ENCODE assay signal across 11 cellular contexts in the genomic region with DNA sequence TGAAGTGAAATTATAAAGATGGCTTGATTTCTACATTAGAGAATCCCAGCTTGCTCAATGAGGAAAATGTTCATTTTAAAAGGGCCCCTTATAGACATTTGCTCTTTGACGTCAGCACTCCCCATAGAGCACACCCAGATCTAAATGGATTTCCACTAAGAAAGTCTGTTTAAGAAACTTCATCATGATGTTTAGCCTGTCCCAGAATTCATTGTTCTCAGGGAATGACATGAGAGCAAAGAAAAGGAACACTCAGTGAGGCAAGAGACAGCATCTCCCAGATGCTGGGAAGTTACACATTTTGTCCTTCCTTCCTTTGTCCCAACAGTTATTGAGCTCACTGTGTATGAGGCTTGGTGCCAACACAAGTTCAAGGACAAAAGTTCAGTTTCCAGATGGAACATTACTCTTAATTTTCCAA. TPM values are rescaled to one million over a fixed set of nuclear protein-coding genes. Genes with fewer than 3 reads are reported as not detected.
DNase-seq lines count a peak whose midpoint lies in the region; ATAC-seq, FAIRE-seq and TF ChIP-seq lines count a peak whose summit lies in the region.
"Had no signal": no experiment of that assay in that cellular context is flagged by ENCODE, and none has a peak within 500 bp of the region (broad histone marks: within the 10 kb centered on the region; RNA-seq: fewer than 3 reads in every experiment).

No MANE protein-coding gene starts in this region.

- peak; percentile 76 for FAIRE-seq in endothelial cell of umbilical vein (lab: Jason Lieb, UNC)

- TF ChIP-seq POLR2A in endothelial cell of umbilical vein (IDR thresholded peaks at IDR 0.05; ENCODE audit: low read depth, low read length) (peak; percentile 76), GM18505 (IDR thresholded peaks at IDR 0.05; ENCODE audit: borderline replicate concordance, extremely low read depth, insufficient read depth, insufficient read length) (no peak)

- H3K79me2 ChIP-seq in H9 (ENCODE audit: insufficient read depth, low read length) (peaks cover 11% of the 10 kb centered on the region; the same call in 1 of the 2 replicates), endothelial cell of umbilical vein (ENCODE audit: control insufficient read depth, insufficient read depth, low read length) (peaks cover 37% of the 10 kb centered on the region)

- H3K23me2 ChIP-seq in H9 (ENCODE audit: insufficient read length, low read depth, low read length, poor library complexity, severe bottlenecking) = no peaks in the 10 kb centered on the region

- H3K27me3 ChIP-seq in H9 (ENCODE audit: insufficient read depth, low read length) = no peaks in the 10 kb centered on the region
- H3K27me3 ChIP-seq in endothelial cell of umbilical vein (ENCODE audit: control insufficient read depth in 2 of 2, insufficient read depth in 2 of 2, low read length in 2 of 2) = no peaks in the 10 kb centered on the region
- no peaks in the 10 kb centered on the region for H3K27me3 ChIP-seq in Caco-2 (replicated peaks; ENCODE audit: control insufficient read depth, insufficient read depth, low read length)

- H2BK5ac ChIP-seq in H9 (ENCODE audit: insufficient read length, low read length) = no peak overlapping the region

- H3K9ac ChIP-seq in H9 (ENCODE audit: extremely low read depth, insufficient read length, low read length) = no peak overlapping the region
- H3K9ac ChIP-seq in endothelial cell of umbilical vein (replicated peaks; ENCODE audit: extremely low read depth, insufficient read depth, low read length) = peak overlapping the region; percentile 41

- H4K8ac ChIP-seq in H9 (replicated peaks; ENCODE audit: insufficient read length, low read depth, low read length) = no peak overlapping the region

- DNase-seq in H9 = no peak
- peak; percentile 93 for DNase-seq in RKO (ENCODE audit: low spot score)
- peak; percentile 90 for DNase-seq in endothelial cell of umbilical vein (ENCODE audit: low read depth, low spot score)
- DNase-seq in nephron progenitor cell = no peak
- no peak for DNase-seq in Caco-2
- no peak for DNase-seq in effector CD8-positive, alpha-beta T cell (lab: John Stamatoyannopoulos, UW)
- DNase-seq: immature natural killer cell, NCI-H510A treated with DMSO at 0.1 percent for 48 hours had no signal

- POLR2A ChIA-PET in endothelial cell of umbilical vein (lab: Charles Lee) (interaction anchor here (0.8 to 1.8 kb wide), 3 partner anchors 45 to 321 kb away, joined by 3 to 6 read pairs (median 5); no protein-coding TSS in a partner anchor), Caco-2 (lab: Charles Lee) (no interaction called here)

- no peak overlapping the region for H2BK20ac ChIP-seq in H9 (ENCODE audit: low read depth, low read length, poor library complexity, severe bottlenecking)

- H3K27ac Mint-ChIP-seq in H9 (peak overlapping the region in 1 of 3 experiments; percentile 72; a peak in 2 of 7 replicates), nephron progenitor cell (peak overlapping the region; percentile 71), Caco-2 (ENCODE audit: unreplicated experiment) (no peak overlapping the region)
- H3K27ac Mint-ChIP-seq: dendritic cell treated with granulocyte-macrophage colony-stimulating factor and Interleukin-4, amounts not matched to agents 40 ng/mL and 50 ng/mL, for 4 days had no signal

- no peak overlapping the region for H4K91ac ChIP-seq in H9 (ENCODE audit: insufficient read length, low read depth, low read length)

- peaks cover 3% of the 10 kb centered on the region for H3K27me3 Mint-ChIP-seq in H9 (ENCODE audit: low read depth)
- no peaks in the 10 kb centered on the region for H3K27me3 Mint-ChIP-seq in nephron progenitor cell (ENCODE audit: low read depth, poor library complexity)
- no peaks in the 10 kb centered on the region for H3K27me3 Mint-ChIP-seq in Caco-2 (ENCODE audit: insufficient read depth, unreplicated experiment)

- H3K36me3 Mint-ChIP-seq in H9 (ENCODE audit: insufficient read depth in 1 of 3, low read depth in 3 of 3) (peaks cover 5 to 47% (median 32%) of the 10 kb centered on the region in 3 experiments; a peak in 4 of 7 replicates), nephron progenitor cell (ENCODE audit: low read depth) (peaks cover 43% of the 10 kb centered on the region), Caco-2 (ENCODE audit: insufficient read depth, unreplicated experiment) (peaks cover 58% of the 10 kb centered on the region)
- H3K36me3 Mint-ChIP-seq: immature natural killer cell had no signal

- H3K9me1 ChIP-seq in endothelial cell of umbilical vein (replicated peaks; ENCODE audit: control insufficient read depth, extremely low read depth, insufficient read depth, low read length) = no peaks in the 10 kb centered on the region

- H3K27ac ChIP-seq in H9 (ENCODE audit: insufficient read length, low read depth, low read length) (no peak overlapping the region), endothelial cell of umbilical vein (ENCODE audit: insufficient read depth, low read depth, low read length) (peak overlapping the region; percentile 80)

- H3K4me3 Mint-ChIP-seq in H9 (peak overlapping the region in 1 of 2 experiments; percentile 58; a peak in 2 of 5 replicates), nephron progenitor cell (peak overlapping the region; percentile 71), Caco-2 (ENCODE audit: unreplicated experiment) (no peak overlapping the region)
- H3K4me3 Mint-ChIP-seq: dendritic cell treated with granulocyte-macrophage colony-stimulating factor and Interleukin-4, amounts not matched to agents 40 ng/mL and 50 ng/mL, for 4 days; immature natural killer cell had no signal

- no peak overlapping the region for H4K5ac ChIP-seq in H9 (ENCODE audit: insufficient read length, low read depth, low read length)

- H4K20me1 ChIP-seq in H9 (ENCODE audit: control insufficient read depth, insufficient read depth, insufficient read length) (no peaks in the 10 kb centered on the region), endothelial cell of umbilical vein (replicated peaks; ENCODE audit: control insufficient read depth, extremely low read depth, insufficient read depth, low read length) (no peaks in the 10 kb centered on the region)

- H3K4me1 ChIP-seq in H9 (ENCODE audit: insufficient read depth, low read length) = no peaks in the 10 kb centered on the region; the same call in 1 of the 2 replicates
- peaks cover 37% of the 10 kb centered on the region for H3K4me1 ChIP-seq in endothelial cell of umbilical vein (ENCODE audit: control insufficient read depth, extremely low read depth, insufficient read depth, low read length)
- peaks cover 9% of the 10 kb centered on the region for H3K4me1 ChIP-seq in Caco-2

- WGBS in H9 (ENCODE audit: extremely low coverage, insufficient read length, low lambda C conversion rate) = no CpG with 5 or more reads among the region's 1 CpG

- H3T11ph ChIP-seq in H9 (ENCODE audit: low read length) = no peak overlapping the region

- H2AFZ ChIP-seq in H9 (ENCODE audit: low read length) (no peak overlapping the region), endothelial cell of umbilical vein (ENCODE audit: low read depth, low read length) (no peak overlapping the region)

- peak overlapping the region; percentile 22 for H3K4me2 ChIP-seq in H9 (ENCODE audit: insufficient read depth, insufficient read length, low read length)
- peak overlapping the region; percentile 59 for H3K4me2 ChIP-seq in endothelial cell of umbilical vein (ENCODE audit: insufficient read depth, low read length)

- H3K4me1 Mint-ChIP-seq in H9 = peaks cover 29 to 31% of the 10 kb centered on the region in 2 experiments
- H3K4me1 Mint-ChIP-seq in nephron progenitor cell = peaks cover 29% of the 10 kb centered on the region
- no peaks in the 10 kb centered on the region for H3K4me1 Mint-ChIP-seq in Caco-2 (ENCODE audit: low read depth, unreplicated experiment)

- no peak overlapping the region for H2AK5ac ChIP-seq in H9 (ENCODE audit: insufficient read length, low read length)

- no peak overlapping the region for H2BK120ac ChIP-seq in H9 (ENCODE audit: low read depth, low read length, poor library complexity, severe bottlenecking)

- BruUV-seq in endothelial cell of umbilical vein (replicated peaks; lab: Mats Ljungman, UMichigan) (no TSS peak), Caco-2 (replicated peaks; lab: Mats Ljungman, UMichigan) (no TSS peak)

- H3K9me3 ChIP-seq in H9 (ENCODE audit: control insufficient read depth, low read depth, low read length) = no peaks in the 10 kb centered on the region
- no peaks in the 10 kb centered on the region for H3K9me3 ChIP-seq in endothelial cell of umbilical vein (replicated peaks; ENCODE audit: control insufficient read depth, insufficient read depth, low read length)
- H3K9me3 ChIP-seq in Caco-2 = no peaks in the 10 kb centered on the region

- H3K4me3 ChIP-seq in endothelial cell of umbilical vein (replicated peaks in 1 of 3; ENCODE audit: insufficient read depth in 1 of 3, low read depth in 1 of 3, low read length in 3 of 3) = no peak overlapping the region
- no peak overlapping the region for H3K4me3 ChIP-seq in Caco-2 (ENCODE audit: low read depth, low read length)

- no peak overlapping the region for H2BK12ac ChIP-seq in H9 (ENCODE audit: insufficient read length, low read depth, low read length)

- no peak overlapping the region for H3K14ac ChIP-seq in H9 (ENCODE audit: insufficient read depth, low read length)

- no peak overlapping the region for H3K4ac ChIP-seq in H9 (ENCODE audit: low read depth, low read length)

- no peak overlapping the region for H3K56ac ChIP-seq in H9 (ENCODE audit: insufficient read length, low read depth, low read length)

- H3K36me3 ChIP-seq in endothelial cell of umbilical vein (ENCODE audit: control insufficient read depth in 2 of 2, extremely low read depth in 1 of 2, insufficient read depth in 2 of 2, low read length in 2 of 2) = peaks cover 0 to 8% of the 10 kb centered on the region in 2 experiments
- no peaks in the 10 kb centered on the region for H3K36me3 ChIP-seq in Caco-2 (ENCODE audit: control insufficient read depth, insufficient read depth, low read length)

- dilution Hi-C loops in endothelial cell of umbilical vein (cut with MboI; ENCODE audit: extremely low pct_ligation_motif_present, low sequenced_read_pairs) = loop anchor here (25.0 kb wide), 1 partner anchor 514 kb away; the partner anchor contains the start of gene KRR1

- ATAC-seq in HG03432 (IDR thresholded peaks at IDR 0.05; ENCODE audit: unreplicated experiment) (no peak), GM18505 (IDR thresholded peaks at IDR 0.05; ENCODE audit: unreplicated experiment) (no peak)

- H2BK15ac ChIP-seq in H9 (ENCODE audit: low read depth, low read length) = no peak overlapping the region

- CTCF ChIA-PET in endothelial cell of umbilical vein (lab: Charles Lee) = interaction anchor here (0.8 to 2.0 kb wide), 14 partner anchors 8 to 560 kb away, joined by 3 to 8 read pairs (median 3); no protein-coding TSS in a partner anchor
- CTCF ChIA-PET in Caco-2 (lab: Charles Lee) = no interaction called here

- TF ChIP-seq CTCF in H9 (conservative IDR thresholded peaks at IDR 0.05) = no peak
- no peak for TF ChIP-seq CTCF in endothelial cell of umbilical vein (IDR thresholded peaks at IDR 0.05; ENCODE audit: extremely low read depth in 1 of 2, insufficient read depth in 1 of 2, low read depth in 1 of 2, low read length in 2 of 2)
- no peak for TF ChIP-seq CTCF in nephron progenitor cell (IDR thresholded peaks at IDR 0.05)
- TF ChIP-seq CTCF in Caco-2 (IDR thresholded peaks at IDR 0.05; ENCODE audit: insufficient read depth in 1 of 2, low read depth in 1 of 2, low read length in 1 of 2, severe bottlenecking in 1 of 2, unreplicated experiment in 1 of 2) = no peak

- intact Hi-C loops in endothelial cell of umbilical vein (cut with micrococcal nuclease) = loop anchor here (1.0 kb wide), 1 partner anchor 92 kb away; no protein-coding TSS in a partner anchor
- intact Hi-C loops in Caco-2 (cut with micrococcal nuclease; ENCODE audit: unreplicated experiment) = no loop called here

- no peaks in the 10 kb centered on the region for H3K79me1 ChIP-seq in H9 (ENCODE audit: insufficient read depth, low read depth, low read length, poor library complexity, severe bottlenecking)

- H3K9me3 Mint-ChIP-seq in H9 (no peaks in the 10 kb centered on the region; a peak in 1 of 5 replicates), nephron progenitor cell (no peaks in the 10 kb centered on the region), Caco-2 (ENCODE audit: unreplicated experiment) (no peaks in the 10 kb centered on the region)
- H3K9me3 Mint-ChIP-seq: dendritic cell treated with granulocyte-macrophage colony-stimulating factor and Interleukin-4, amounts not matched to agents 40 ng/mL and 50 ng/mL, for 4 days; immature natural killer cell had no signal

- H3K23ac ChIP-seq in H9 (ENCODE audit: insufficient read length, low read depth, low read length) = no peak overlapping the region

- no peak overlapping the region for H3K18ac ChIP-seq in H9 (ENCODE audit: insufficient read length, low read depth, low read length)

RNA-seq across cellular contexts. Expression of gene PHLDA1, which starts 4.9 kb away (rescaled TPM):
- total RNA-seq in H9 (2021) (106 TPM in 2 replicates), endothelial cell of umbilical vein (26.8 and 30.8 TPM in 2 replicates), Caco-2 (2022) (46.2 and 47.2 TPM in 2 replicates)
- 13.8 and 14.1 TPM in 2 replicates for polyA plus RNA-seq in endothelial cell of umbilical vein
- 9.5 and 10.7 TPM in 2 replicates for polyA plus RNA-seq in endothelial cell of umbilical vein (2011; cell fraction: cytosol; rRNA removed)
- polyA plus RNA-seq in endothelial cell of umbilical vein (2011; cell fraction: nucleus; rRNA removed) = 12.0 and 13.5 TPM in 2 replicates
- polyA plus RNA-seq in endothelial cell of umbilical vein (2012) = 15.9 and 23.2 TPM in 2 replicates
- polyA minus RNA-seq in endothelial cell of umbilical vein = 12.6 and 18.0 TPM in 2 replicates
- 6.0 TPM for polyA minus RNA-seq in endothelial cell of umbilical vein (2011; cell fraction: cytosol; rRNA and poly(A)+ RNA removed)
- 23.9 and 38.3 TPM in 2 replicates for polyA minus RNA-seq in endothelial cell of umbilical vein (2011; cell fraction: nucleus; rRNA and poly(A)+ RNA removed)

RNA-seq across cellular contexts. Expression of gene NAP1L1, which starts 57.8 kb away (rescaled TPM):
- total RNA-seq in H9 (2021) (988 and 1,012 TPM in 2 replicates), endothelial cell of umbilical vein (649 and 665 TPM in 2 replicates), Caco-2 (2022) (696 and 711 TPM in 2 replicates)
- 78.8 and 127 TPM in 2 replicates for polyA plus RNA-seq in endothelial cell of umbilical vein
- 340 and 349 TPM in 2 replicates for polyA plus RNA-seq in endothelial cell of umbilical vein (2011; cell fraction: cytosol; rRNA removed)
- polyA plus RNA-seq in endothelial cell of umbilical vein (2011; cell fraction: nucleus; rRNA removed) = 222 and 301 TPM in 2 replicates
- 819 and 954 TPM in 2 replicates for polyA plus RNA-seq in endothelial cell of umbilical vein (2012)
- 109 and 130 TPM in 2 replicates for polyA minus RNA-seq in endothelial cell of umbilical vein
- polyA minus RNA-seq in endothelial cell of umbilical vein (2011; cell fraction: cytosol; rRNA and poly(A)+ RNA removed) = 305 TPM
- polyA minus RNA-seq in endothelial cell of umbilical vein (2011; cell fraction: nucleus; rRNA and poly(A)+ RNA removed) = 196 and 279 TPM in 2 replicates

Comparison
In these comparisons a context has a peak if more than half of its experiments do, and no peak if none do; other contexts are left out.
1. DNase-seq: peak in RKO (single experiment) and endothelial cell of umbilical vein (single experiment); none in H9 (single experiment), nephron progenitor cell (single experiment), Caco-2 (0 of 2) and effector CD8-positive, alpha-beta T cell (single experiment).